9 cellular contexts compared by ENCODE assay signal in the genomic region with DNA sequence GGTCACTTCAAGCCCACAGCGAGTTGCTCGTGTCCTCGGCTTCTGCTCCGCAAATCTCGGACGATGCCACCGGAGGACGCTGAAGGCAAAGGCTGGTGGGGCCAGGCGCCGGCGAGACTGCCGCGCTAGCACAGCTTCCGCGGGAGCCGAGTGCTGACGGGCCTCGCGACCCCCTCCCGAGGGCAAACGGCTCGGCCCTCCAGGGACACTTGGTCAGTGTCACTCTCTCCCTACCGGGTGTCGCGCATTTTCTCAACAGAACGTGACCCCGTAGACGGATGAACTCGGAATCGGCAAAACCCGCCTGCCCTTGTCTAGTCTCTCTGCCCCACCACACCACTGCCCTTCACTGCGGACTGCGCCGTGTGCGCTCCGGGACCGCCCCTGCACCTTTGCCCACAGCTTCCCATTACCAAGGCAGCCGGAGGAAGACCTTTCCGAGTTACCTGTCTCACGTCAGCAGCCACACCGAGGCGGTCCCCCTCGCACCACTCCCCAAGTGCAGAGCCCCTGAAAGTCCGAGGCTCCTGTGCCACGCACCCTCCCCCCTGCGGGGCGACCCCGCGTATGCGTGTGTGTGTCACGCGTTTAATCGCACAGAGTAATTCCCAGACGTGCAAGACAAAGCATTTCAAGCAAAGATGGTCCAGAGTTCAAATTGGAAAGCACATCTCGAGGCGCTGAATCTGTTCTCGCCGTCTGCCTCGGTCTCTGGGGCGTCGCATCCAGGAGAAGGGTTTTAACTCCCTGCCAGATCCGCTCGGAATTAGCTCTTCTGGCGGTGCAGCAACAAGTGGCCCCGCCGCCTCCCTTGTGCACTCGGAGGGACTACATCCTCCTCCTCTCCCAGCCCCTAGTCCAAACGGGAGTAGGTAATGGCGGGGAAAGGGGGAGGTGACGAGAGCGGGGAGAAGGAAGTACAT.
A peak's percentile ranks its signal among the peaks of the same experiment; 100 is the strongest.
DNase-seq lines count a peak whose midpoint lies in the region; ATAC-seq, FAIRE-seq and TF ChIP-seq lines count a peak whose summit lies in the region.
"Had no signal": no experiment of that assay in that cellular context is flagged by ENCODE, and none has a peak within 500 bp of the region (broad histone marks: within the 10 kb centered on the region; RNA-seq: fewer than 3 reads in every experiment).

No MANE protein-coding gene starts in this region.

- H3K4me3 ChIP-seq in A549 (peak overlapping the region; percentile 83), breast epithelium (peak overlapping the region; percentile 22 to 57 (median 48))

- no peak for FAIRE-seq in A549 (lab: Jason Lieb, UNC)

- intact Hi-C loops in breast epithelium (cut with DNase I; ENCODE audit: low total_unique reads), result no loop called here

- POLR2A ChIA-PET in A549 (lab: Yijun Ruan, JAX) (interaction anchor here (0.5 to 3.1 kb wide), 9 partner anchors 103 to 307 kb away, joined by 3 to 25 read pairs (median 4); no protein-coding TSS in a partner anchor), GM10248 (lab: Yijun Ruan, JAX) (no interaction called here)

- peak; percentile 19 to 40; a peak in 3 of 5 replicates for TF ChIP-seq RAD21 in A549 (conservative IDR thresholded peaks at IDR 0.05 in 1 of 2, IDR thresholded peaks at IDR 0.05 in 1 of 2)

- CTCF ChIA-PET in A549 (lab: Yijun Ruan, JAX) (interaction anchor here (1.1 to 1.7 kb wide), 7 partner anchors 26 to 231 kb away, joined by 3 to 7 read pairs (median 4); no protein-coding TSS in a partner anchor), GM10248 (lab: Yijun Ruan, JAX) (interaction anchor here (0.8 to 2.0 kb wide), 14 partner anchors 11 to 205 kb away, joined by 3 to 9 read pairs (median 3); no protein-coding TSS in a partner anchor)

- TF ChIP-seq CTCF in A549 (IDR thresholded peaks at IDR 0.05), result peak; percentile 13; the same call in 1 of the 3 replicates
- peak; percentile 70 for TF ChIP-seq CTCF in GM10248 (IDR thresholded peaks at IDR 0.05; ENCODE audit: control extremely low read depth, extremely low read depth, low read depth, missing control alignments)
- no peak for TF ChIP-seq CTCF in breast epithelium (IDR thresholded peaks at IDR 0.05)

- H3K9me3 ChIP-seq in A549 (peaks cover 5% of the 10 kb centered on the region; the same call in 1 of the 3 replicates), breast epithelium (peaks cover 0 to 2% of the 10 kb centered on the region in 2 donors)

- H3K27ac ChIP-seq in A549 (peak overlapping the region; percentile 89 to 99), breast epithelium (no peak overlapping the region)

- H3K4me2 ChIP-seq in A549, result peak overlapping the region; percentile 95

- ATAC-seq in A549 (peak; percentile 40 to 54), esophagus mucosa (no peak)
- ATAC-seq: HCT116 had no signal

- TF ChIP-seq EP300 in A549 (IDR thresholded peaks at IDR 0.05), result no peak

- H3K4me1 ChIP-seq in A549 (peaks cover 22% of the 10 kb centered on the region), breast epithelium (peaks cover 12 to 34% of the 10 kb centered on the region in 2 donors)

- peak; percentile 36 to 78 for DNase-seq in A549 (ENCODE audit: low read depth in 1 of 2, low spot score in 1 of 2)
- DNase-seq in GM10248 (ENCODE audit: extremely low spot score), result peak; percentile 54
- DNase-seq in NCI-H526 treated with DMSO at 0.1 percent for 48 hours (lab: John Stamatoyannopoulos, UW), result peak; percentile 61
- no peak for DNase-seq in breast epithelium (ENCODE audit: low spot score in 2 of 2)
- DNase-seq in kidney glomerular epithelial cell (lab: John Stamatoyannopoulos, UW), result peak; percentile 72
- peak; percentile 62 for DNase-seq in superior temporal gyrus (ENCODE audit: extremely low spot score)
- no peak for DNase-seq in SHP77 (lab: John Stamatoyannopoulos, UW)

- WGBS in A549 (ENCODE audit: missing lambda C conversion rate), result 4% methylated on average over 26 of the region's 71 CpGs

- TF ChIP-seq POLR2A in A549 (IDR thresholded peaks at IDR 0.05; ENCODE audit: low read length) (peak; percentile 37), breast epithelium (IDR thresholded peaks at IDR 0.05) (no peak)

- peaks cover 18 to 68% of the 10 kb centered on the region in 2 donors for H3K27me3 ChIP-seq in breast epithelium

- no peaks in the 10 kb centered on the region for H3K36me3 ChIP-seq in breast epithelium

TF ChIP-seq in A549, 52 proteins besides CTCF, POLR2A, EP300 and RAD21 (continues in another document):
- TF ChIP-seq EHF (CRISPR knock-in tag; IDR thresholded peaks at IDR 0.05) (no peak), HOXA7 (CRISPR knock-in tag; IDR thresholded peaks at IDR 0.05) (no peak), RARB (CRISPR knock-in tag; IDR thresholded peaks at IDR 0.05) (no peak), MAFK (IDR thresholded peaks at IDR 0.05; ENCODE audit: partially characterized antibody) (no peak), BCL3 (IDR thresholded peaks at IDR 0.05) (0 out of 3 replicates have a peak, but pooled peaks have one; percentile 29), MYC (IDR thresholded peaks at IDR 0.05; ENCODE audit: borderline replicate concordance, low read length) (no peak), MAZ (IDR thresholded peaks at IDR 0.05; ENCODE audit: borderline replicate concordance, low read depth, low read length) (no peak), BHLHE40 (IDR thresholded peaks at IDR 0.05; ENCODE audit: low read depth, low read length) (no peak), TFCP2L1 (CRISPR knock-in tag; IDR thresholded peaks at IDR 0.05) (no peak), FOXS1 (CRISPR knock-in tag; IDR thresholded peaks at IDR 0.05) (no peak), HDAC2 (IDR thresholded peaks at IDR 0.05) (no peak), JUN (IDR thresholded peaks at IDR 0.05) (peak in 1 of 2 experiments; percentile 35; a peak in 2 of 5 replicates), FOSL2 (IDR thresholded peaks at IDR 0.05) (no peak), FOSL2 (CRISPR knock-in tag; IDR thresholded peaks at IDR 0.05) (no peak), REST (IDR thresholded peaks at IDR 0.05) (no peak), NR3C1 (IDR thresholded peaks at IDR 0.05) (no peak), TP53 (CRISPR knock-in tag; IDR thresholded peaks at IDR 0.05) (no peak), HES2 (IDR thresholded peaks at IDR 0.05) (no peak), SMC3 (IDR thresholded peaks at IDR 0.05) (peak; percentile 18; the same call in 2 of the 3 replicates), ZNF302 (CRISPR knock-in tag; IDR thresholded peaks at IDR 0.05) (no peak), NPAS2 (CRISPR knock-in tag; IDR thresholded peaks at IDR 0.05; ENCODE audit: borderline replicate concordance) (no peak)
- TF ChIP-seq, protein P1, sequence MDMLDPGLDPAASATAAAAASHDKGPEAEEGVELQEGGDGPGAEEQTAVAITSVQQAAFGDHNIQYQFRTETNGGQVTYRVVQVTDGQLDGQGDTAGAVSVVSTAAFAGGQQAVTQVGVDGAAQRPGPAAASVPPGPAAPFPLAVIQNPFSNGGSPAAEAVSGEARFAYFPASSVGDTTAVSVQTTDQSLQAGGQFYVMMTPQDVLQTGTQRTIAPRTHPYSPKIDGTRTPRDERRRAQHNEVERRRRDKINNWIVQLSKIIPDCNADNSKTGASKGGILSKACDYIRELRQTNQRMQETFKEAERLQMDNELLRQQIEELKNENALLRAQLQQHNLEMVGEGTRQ (IDR thresholded peaks at IDR 0.05), result no peak

Comparison
In these comparisons a context has a peak if more than half of its experiments do, and no peak if none do; other contexts are left out.
1. DNase-seq: peak in A549 (2 of 2), GM10248 (single experiment), NCI-H526 treated with DMSO at 0.1 percent for 48 hours (single experiment), kidney glomerular epithelial cell (single experiment) and superior temporal gyrus (single experiment); none in breast epithelium (0 of 2) and SHP77 (0 of 2).
2. H3K27ac ChIP-seq: peak in A549 (2 of 2); none in breast epithelium (0 of 2).
3. CTCF ChIP-seq: peak in A549 (single experiment) and GM10248 (single experiment); none in breast epithelium (0 of 3).